Comparison of ENCODE assay signal across 9 cellular contexts in genomic region chr13:76874466-76874865, GRCh38. TPM values are rescaled to one million over a fixed set of nuclear protein-coding genes. Genes with fewer than 3 reads are reported as not detected.
DNase-seq lines count a peak whose midpoint lies in the region; ATAC-seq and TF ChIP-seq lines count a peak whose summit lies in the region.
"Had no signal": no experiment of that assay in that cellular context is flagged by ENCODE, and none has a peak within 500 bp of the region (broad histone marks: within the 10 kb centered on the region; RNA-seq: fewer than 3 reads in every experiment).

No MANE protein-coding gene starts in this region.

- no peak overlapping the region for H3K9ac ChIP-seq in Loucy (ENCODE audit: low read depth, low read length, poor library complexity, severe bottlenecking)

- H3K4me1 Mint-ChIP-seq in naive thymus-derived CD8-positive, alpha-beta T cell: peaks cover 5 to 14% (median 13%) of the 10 kb centered on the region in 4 donors

- no peaks in the 10 kb centered on the region for H3K27me3 ChIP-seq in Loucy (ENCODE audit: insufficient read depth, low read length, poor library complexity, severe bottlenecking)
- H3K27me3 ChIP-seq in upper lobe of right lung: no peaks in the 10 kb centered on the region
- H3K27me3 ChIP-seq in psoas muscle (ENCODE audit: insufficient read depth in 3 of 3, low read length in 2 of 3): peaks cover 0 to 12% (median 0%) of the 10 kb centered on the region in 3 donors
- H3K27me3 ChIP-seq: foreskin keratinocyte had no signal

- H3K4me2 ChIP-seq in Loucy (ENCODE audit: low read depth, low read length, poor library complexity, severe bottlenecking): no peak overlapping the region

- H3K9me3 ChIP-seq in Loucy (ENCODE audit: insufficient read depth, low read depth, low read length) (no peaks in the 10 kb centered on the region), upper lobe of right lung (no peaks in the 10 kb centered on the region), psoas muscle (no peaks in the 10 kb centered on the region)

- no peak overlapping the region for H3K27ac Mint-ChIP-seq in naive thymus-derived CD8-positive, alpha-beta T cell

- WGBS in psoas muscle, 3 donors: 70 to 87% (median 84%) methylated on average over 2 of the region's 2 CpGs

- H3K4me3 ChIP-seq in Loucy (ENCODE audit: low read length, poor library complexity, severe bottlenecking) (no peak overlapping the region), upper lobe of right lung (no peak overlapping the region), psoas muscle (no peak overlapping the region)

- ATAC-seq in GM19372 (IDR thresholded peaks at IDR 0.05; ENCODE audit: low read depth, unreplicated experiment) (peak; percentile 47), HG02852 (IDR thresholded peaks at IDR 0.05; ENCODE audit: unreplicated experiment) (peak; percentile 95), upper lobe of right lung (peak; percentile 78), psoas muscle (no peak), Right ventricle myocardium superior (ENCODE audit: poor library complexity) (no peak)
- ATAC-seq in naive thymus-derived CD8-positive, alpha-beta T cell: no peak
- ATAC-seq: foreskin keratinocyte had no signal

- H3K36me3 ChIP-seq in Loucy (ENCODE audit: insufficient read depth, low read length) (no peaks in the 10 kb centered on the region), upper lobe of right lung (no peaks in the 10 kb centered on the region), psoas muscle (ENCODE audit: insufficient read depth in 1 of 2, low read depth in 1 of 2) (no peaks in the 10 kb centered on the region)

- peak overlapping the region; percentile 45; the same call in 1 of the 2 replicates for H2AFZ ChIP-seq in Loucy (ENCODE audit: low read length)

- H3K9me2 ChIP-seq in Loucy (replicated peaks; ENCODE audit: low read depth, low read length): no peaks in the 10 kb centered on the region

- intact Hi-C loops in upper lobe of right lung (cut with DNase I) (no loop called here), psoas muscle (cut with DNase I) (no loop called here), Right ventricle myocardium superior (cut with DNase I) (no loop called here)

- POLR2A ChIA-PET in naive thymus-derived CD8-positive, alpha-beta T cell (lab: Charles Lee): interaction anchor here (1.2 kb wide), 1 partner anchor 11 kb away, joined by 3 read pairs; no protein-coding TSS in a partner anchor

- no peak overlapping the region for H3K4me3 Mint-ChIP-seq in naive thymus-derived CD8-positive, alpha-beta T cell

- H3K79me2 ChIP-seq in Loucy (ENCODE audit: insufficient read depth, low read length): no peaks in the 10 kb centered on the region

- TF ChIP-seq CTCF in Loucy (conservative IDR thresholded peaks at IDR 0.05; ENCODE audit: low read length) (no peak), upper lobe of right lung (IDR thresholded peaks at IDR 0.05) (no peak), psoas muscle (IDR thresholded peaks at IDR 0.05) (no peak)

- H3K36me3 Mint-ChIP-seq in naive thymus-derived CD8-positive, alpha-beta T cell: no peaks in the 10 kb centered on the region

- DNase-seq in upper lobe of right lung (no peak), psoas muscle (no peak), Right ventricle myocardium superior (no peak)
- no peak for DNase-seq in naive thymus-derived CD8-positive, alpha-beta T cell
- DNase-seq: foreskin keratinocyte; NK-92 treated with Interleukin-12 subunit alpha and Interleukin-12 subunit beta, amount 100 ng/mL, for 24 hours had no signal

- peak overlapping the region; percentile 12 for H3K27ac ChIP-seq in upper lobe of right lung
- no peak overlapping the region for H3K27ac ChIP-seq in psoas muscle
- H3K27ac ChIP-seq: foreskin keratinocyte had no signal

- H3F3A ChIP-seq in Loucy (ENCODE audit: low read depth): no peaks in the 10 kb centered on the region

- H3K9me3 Mint-ChIP-seq in naive thymus-derived CD8-positive, alpha-beta T cell: no peaks in the 10 kb centered on the region

- H3K4me1 ChIP-seq in Loucy (ENCODE audit: insufficient read depth, low read length, poor library complexity, severe bottlenecking): peaks cover 8% of the 10 kb centered on the region
- H3K4me1 ChIP-seq in upper lobe of right lung: peaks cover 6% of the 10 kb centered on the region
- no peaks in the 10 kb centered on the region for H3K4me1 ChIP-seq in psoas muscle
- H3K4me1 ChIP-seq: foreskin keratinocyte had no signal

- H3K27me3 Mint-ChIP-seq in naive thymus-derived CD8-positive, alpha-beta T cell: peaks cover 3 to 19% (median 9%) of the 10 kb centered on the region in 5 donors

- no peaks in the 10 kb centered on the region for H4K20me1 ChIP-seq in Loucy (ENCODE audit: insufficient read depth, low read length, poor library complexity, severe bottlenecking)

RNA-seq across cellular contexts. Expression of gene KCTD12, which starts 11.7 kb away (rescaled TPM):
- total RNA-seq in upper lobe of right lung (152 TPM), psoas muscle (10 to 100 TPM; 22.4 to 31.3 (median 26.7) TPM), Right ventricle myocardium superior (34.7 TPM)
- 10 to 100 TPM; 11.6 to 19.2 (median 14.4) TPM for polyA plus RNA-seq in psoas muscle
- 10 to 100 TPM; 12.8 to 14.0 TPM for total RNA-seq in naive thymus-derived CD8-positive, alpha-beta T cell
- polyA plus RNA-seq in naive thymus-derived CD8-positive, alpha-beta T cell: under 1 TPM; 0.29 to 0.58 (median 0.43) TPM

Comparison
In these comparisons a context has a peak if more than half of its experiments do, and no peak if none do; other contexts are left out.
1. ATAC-seq: peak in GM19372 (single experiment), HG02852 (single experiment) and upper lobe of right lung (single experiment); none in psoas muscle (0 of 4), naive thymus-derived CD8-positive, alpha-beta T cell (0 of 2) and Right ventricle myocardium superior (single experiment).